7 cellular contexts compared by ENCODE assay signal in the genomic region with DNA sequence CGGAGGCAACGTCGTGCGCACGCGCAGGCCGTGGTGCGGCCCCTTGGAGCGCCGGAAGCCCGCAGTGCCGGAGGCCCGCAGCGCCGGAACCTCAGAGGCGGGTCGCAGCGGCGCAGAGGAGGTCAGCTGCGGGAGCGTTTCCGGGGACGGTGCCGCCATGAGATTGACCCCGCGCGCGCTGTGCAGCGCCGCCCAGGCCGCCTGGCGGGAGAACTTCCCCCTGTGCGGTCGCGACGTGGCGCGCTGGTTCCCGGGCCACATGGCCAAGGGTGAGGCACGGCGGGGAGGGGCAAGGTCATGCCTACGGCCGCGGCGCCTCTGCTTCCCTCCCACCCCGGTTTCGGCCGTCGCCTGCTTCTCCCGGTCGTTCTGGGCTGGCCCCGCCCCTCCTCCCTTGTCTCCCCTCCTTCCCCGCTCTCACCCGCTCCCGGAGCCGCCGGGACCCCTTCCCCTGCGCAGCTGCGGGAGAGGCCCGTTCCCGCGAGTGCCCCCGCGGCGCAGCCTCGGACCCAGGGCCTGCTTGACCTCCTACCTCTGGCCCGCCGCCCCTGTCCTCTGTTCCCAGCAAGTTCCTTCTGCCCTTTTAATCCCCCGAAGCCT. TPM values are rescaled to one million over a fixed set of nuclear protein-coding genes. Genes with fewer than 3 reads are reported as not detected.
A peak's percentile ranks its signal among the peaks of the same experiment; 100 is the strongest.
DNase-seq lines count a peak whose midpoint lies in the region; ATAC-seq, FAIRE-seq and TF ChIP-seq lines count a peak whose summit lies in the region.

A gene with protein sequence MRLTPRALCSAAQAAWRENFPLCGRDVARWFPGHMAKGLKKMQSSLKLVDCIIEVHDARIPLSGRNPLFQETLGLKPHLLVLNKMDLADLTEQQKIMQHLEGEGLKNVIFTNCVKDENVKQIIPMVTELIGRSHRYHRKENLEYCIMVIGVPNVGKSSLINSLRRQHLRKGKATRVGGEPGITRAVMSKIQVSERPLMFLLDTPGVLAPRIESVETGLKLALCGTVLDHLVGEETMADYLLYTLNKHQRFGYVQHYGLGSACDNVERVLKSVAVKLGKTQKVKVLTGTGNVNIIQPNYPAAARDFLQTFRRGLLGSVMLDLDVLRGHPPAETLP (plus strand): TSS at position 94 of the 600 bp plus-strand sequence. CDS start 64 bp downstream, at position 158.

- H3K27ac ChIP-seq in body of pancreas = peak within 1 kb of the TSS; percentile 56 to 87 (median 80)
- H3K27ac ChIP-seq in sigmoid colon = peak within 1 kb of the TSS; percentile 79 to 87 (median 81)

- H3K27me3 ChIP-seq in body of pancreas = no peaks in the 10 kb centered on the region
- H3K27me3 ChIP-seq in sigmoid colon = no peaks in the 10 kb centered on the region

- TF ChIP-seq POLR2A in body of pancreas (IDR thresholded peaks at IDR 0.05) (peak; percentile 62 to 80 (median 79)), sigmoid colon (IDR thresholded peaks at IDR 0.05) (peak; percentile 29 to 67)

- no peak for TF ChIP-seq EP300 in sigmoid colon (IDR thresholded peaks at IDR 0.05)

- intact Hi-C loops in body of pancreas (cut with DNase I) (no loop called here), sigmoid colon (cut with DNase I) (loop anchor here (5.0 kb wide), 1 partner anchor 67 kb away; no protein-coding TSS in a partner anchor)

- DNase-seq in GM18507 (ENCODE audit: extremely low spot score, insufficient read length, low read depth) (peak; percentile 91), NCI-H1930 (lab: John Stamatoyannopoulos, UW) (peak; percentile 83 to 91), T-helper 9 cell (peak; percentile 91), body of pancreas (peak; percentile 95 to 96 (median 96)), iPS DF 19.7 (ENCODE audit: low read depth, low spot score) (peak; percentile 61), sigmoid colon (peak; percentile 96)

- H3K4me1 ChIP-seq in body of pancreas (peaks cover 16% of the 10 kb centered on the region), sigmoid colon (peaks cover 0 to 20% (median 10%) of the 10 kb centered on the region in 4 donors)

- WGBS in body of pancreas, 2 donors = 1% methylated on average over 13 to 60 of the region's 69 CpGs
- WGBS in sigmoid colon, 2 donors = 0% methylated on average over 69 of the region's 69 CpGs

- no peak for FAIRE-seq in GM18507 (lab: Jason Lieb, UNC)

- H3K36me3 ChIP-seq in body of pancreas (replicated peaks in 1 of 2; ENCODE audit: insufficient read depth in 1 of 2, low read depth in 2 of 2) (peaks cover 2 to 3% of the 10 kb centered on the region in 2 donors), sigmoid colon (peaks cover 3 to 49% (median 11%) of the 10 kb centered on the region in 4 donors)

- no peaks in the 10 kb centered on the region for H3K9me3 ChIP-seq in body of pancreas
- no peaks in the 10 kb centered on the region for H3K9me3 ChIP-seq in sigmoid colon

- peak within 1 kb of the TSS; percentile 82 to 94 for H3K4me3 ChIP-seq in body of pancreas
- peak within 1 kb of the TSS; percentile 71 to 92 (median 86) for H3K4me3 ChIP-seq in sigmoid colon

- TF ChIP-seq CTCF in body of pancreas (IDR thresholded peaks at IDR 0.05) (peak in 5 of 7 experiments; percentile 12 to 65 (median 49)), sigmoid colon (IDR thresholded peaks at IDR 0.05) (no peak)

- ATAC-seq in HG02885 (IDR thresholded peaks at IDR 0.05; ENCODE audit: poor library complexity, unreplicated experiment) = peak; percentile 67
- peak; percentile 98 for ATAC-seq in body of pancreas

RNA-seq across cellular contexts. Expression of the gene that starts here (rescaled TPM):
- total RNA-seq in body of pancreas (10 to 100 TPM; 22.8 to 83.7 TPM), sigmoid colon (10 to 100 TPM; 14.0 to 28.8 (median 17.0) TPM)
- 10 to 100 TPM; 27.6 to 63.6 (median 30.3) TPM for polyA plus RNA-seq in sigmoid colon

Comparison
In these comparisons a context has a peak if more than half of its experiments do, and no peak if none do; other contexts are left out.
1. Peak in every context shown above with its lines: DNase-seq, ATAC-seq, H3K4me3 ChIP-seq and H3K27ac ChIP-seq.
2. CTCF ChIP-seq: peak in body of pancreas (5 of 7); none in sigmoid colon (0 of 4).